Comparison of ENCODE assay signal across 2 cellular contexts in the genomic region with DNA sequence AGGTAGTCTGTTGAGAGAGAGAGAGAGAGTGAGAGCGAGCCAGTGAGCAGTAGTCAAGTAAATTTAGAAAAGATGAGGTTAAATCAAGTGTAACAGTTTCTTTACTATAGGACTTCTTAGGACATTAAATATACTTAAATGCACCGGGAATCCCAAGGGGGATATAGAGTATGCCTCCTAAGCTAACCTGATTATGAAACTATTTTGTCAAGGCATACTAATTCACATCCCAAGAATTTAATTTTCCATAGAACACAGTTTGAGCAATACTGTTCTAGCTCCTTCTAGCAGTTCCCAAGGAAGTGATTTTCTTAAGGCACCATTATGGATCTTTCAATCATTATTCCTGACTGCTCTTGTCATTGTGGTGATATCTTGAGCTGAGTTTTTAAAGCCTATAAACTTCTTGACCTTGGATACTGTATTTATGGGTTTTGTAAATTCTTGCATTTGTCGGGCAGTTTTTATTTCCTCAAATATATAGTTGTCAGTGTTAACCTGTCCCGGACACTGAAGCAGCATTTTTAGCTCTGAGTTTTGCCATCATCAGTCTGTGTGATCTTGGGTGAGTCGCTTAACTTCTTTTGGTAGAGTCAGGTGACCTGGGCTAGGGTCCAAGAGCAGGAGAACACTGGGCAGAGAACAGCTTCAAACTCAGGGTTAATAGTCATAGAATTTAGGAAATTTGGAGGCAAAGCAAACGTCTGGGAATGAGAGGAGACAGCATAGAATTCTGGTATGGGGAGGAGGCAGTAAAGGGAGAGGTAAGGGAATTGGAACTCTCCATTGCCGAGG.
TF ChIP-seq lines count a peak whose summit lies in the region.

No MANE protein-coding gene starts in this region.

TF ChIP-seq in SK-N-SH, 30 proteins besides CTCF, POLR2A, EP300 and RAD21 (continued from another document):
- TF ChIP-seq REST (IDR thresholded peaks at IDR 0.05; ENCODE audit: low read depth, low read length) (no peak), YY1 (IDR thresholded peaks at IDR 0.05; ENCODE audit: low read depth) (no peak), CHD2 (IDR thresholded peaks at IDR 0.05; ENCODE audit: low read length, partially characterized antibody) (no peak), FOSL2 (IDR thresholded peaks at IDR 0.05; ENCODE audit: borderline replicate concordance, low read depth) (no peak), TAF1 (IDR thresholded peaks at IDR 0.05; ENCODE audit: borderline replicate concordance, low read depth, low read length) (no peak), FOXM1 (IDR thresholded peaks at IDR 0.05; ENCODE audit: low read depth) (no peak), GABPA (IDR thresholded peaks at IDR 0.05; ENCODE audit: low read depth) (no peak), FOXJ3 (CRISPR knock-in tag; IDR thresholded peaks at IDR 0.05) (no peak), RXRA (IDR thresholded peaks at IDR 0.05; ENCODE audit: borderline replicate concordance, low read depth) (no peak), ZBTB33 (IDR thresholded peaks at IDR 0.05; ENCODE audit: borderline replicate concordance, low read depth) (no peak), TEAD4 (IDR thresholded peaks at IDR 0.05; ENCODE audit: borderline replicate concordance, insufficient read depth) (no peak), POLR2AphosphoS5 (IDR thresholded peaks at IDR 0.05; ENCODE audit: low read depth, low read length) (no peak), NFIC (IDR thresholded peaks at IDR 0.05; ENCODE audit: borderline replicate concordance) (peak; percentile 35; the same call in 1 of the 2 replicates), RCOR1 (IDR thresholded peaks at IDR 0.05; ENCODE audit: low read length) (no peak), JUND (IDR thresholded peaks at IDR 0.05) (peak; percentile 36; the same call in 1 of the 2 replicates), TCF12 (IDR thresholded peaks at IDR 0.05) (no peak), EZH2phosphoT487 (IDR thresholded peaks at IDR 0.05; ENCODE audit: borderline replicate concordance, low read depth) (no peak), MAX (IDR thresholded peaks at IDR 0.05; ENCODE audit: low read depth) (no peak), GATA2 (CRISPR knock-in tag; IDR thresholded peaks at IDR 0.05) (no peak), SIN3A (IDR thresholded peaks at IDR 0.05; ENCODE audit: borderline replicate concordance, low read depth, low read length) (no peak)
- TF ChIP-seq, protein P1, sequence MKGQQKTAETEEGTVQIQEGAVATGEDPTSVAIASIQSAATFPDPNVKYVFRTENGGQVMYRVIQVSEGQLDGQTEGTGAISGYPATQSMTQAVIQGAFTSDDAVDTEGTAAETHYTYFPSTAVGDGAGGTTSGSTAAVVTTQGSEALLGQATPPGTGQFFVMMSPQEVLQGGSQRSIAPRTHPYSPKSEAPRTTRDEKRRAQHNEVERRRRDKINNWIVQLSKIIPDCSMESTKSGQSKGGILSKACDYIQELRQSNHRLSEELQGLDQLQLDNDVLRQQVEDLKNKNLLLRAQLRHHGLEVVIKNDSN (IDR thresholded peaks at IDR 0.05; ENCODE audit: borderline replicate concordance, low read depth): peak; percentile 50; the same call in 1 of the 2 replicates
- TF ChIP-seq, protein P2, sequence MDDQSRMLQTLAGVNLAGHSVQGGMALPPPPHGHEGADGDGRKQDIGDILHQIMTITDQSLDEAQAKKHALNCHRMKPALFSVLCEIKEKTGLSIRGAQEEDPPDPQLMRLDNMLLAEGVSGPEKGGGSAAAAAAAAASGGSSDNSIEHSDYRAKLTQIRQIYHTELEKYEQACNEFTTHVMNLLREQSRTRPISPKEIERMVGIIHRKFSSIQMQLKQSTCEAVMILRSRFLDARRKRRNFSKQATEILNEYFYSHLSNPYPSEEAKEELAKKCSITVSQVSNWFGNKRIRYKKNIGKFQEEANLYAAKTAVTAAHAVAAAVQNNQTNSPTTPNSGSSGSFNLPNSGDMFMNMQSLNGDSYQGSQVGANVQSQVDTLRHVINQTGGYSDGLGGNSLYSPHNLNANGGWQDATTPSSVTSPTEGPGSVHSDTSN (IDR thresholded peaks at IDR 0.05): no peak

TF ChIP-seq in SK-N-SH treated with all-trans-retinoic acid at 6 μM for 48 hours, 23 proteins besides CTCF, POLR2A, EP300 and RAD21 (continued from another document):
- TF ChIP-seq, protein P3, sequence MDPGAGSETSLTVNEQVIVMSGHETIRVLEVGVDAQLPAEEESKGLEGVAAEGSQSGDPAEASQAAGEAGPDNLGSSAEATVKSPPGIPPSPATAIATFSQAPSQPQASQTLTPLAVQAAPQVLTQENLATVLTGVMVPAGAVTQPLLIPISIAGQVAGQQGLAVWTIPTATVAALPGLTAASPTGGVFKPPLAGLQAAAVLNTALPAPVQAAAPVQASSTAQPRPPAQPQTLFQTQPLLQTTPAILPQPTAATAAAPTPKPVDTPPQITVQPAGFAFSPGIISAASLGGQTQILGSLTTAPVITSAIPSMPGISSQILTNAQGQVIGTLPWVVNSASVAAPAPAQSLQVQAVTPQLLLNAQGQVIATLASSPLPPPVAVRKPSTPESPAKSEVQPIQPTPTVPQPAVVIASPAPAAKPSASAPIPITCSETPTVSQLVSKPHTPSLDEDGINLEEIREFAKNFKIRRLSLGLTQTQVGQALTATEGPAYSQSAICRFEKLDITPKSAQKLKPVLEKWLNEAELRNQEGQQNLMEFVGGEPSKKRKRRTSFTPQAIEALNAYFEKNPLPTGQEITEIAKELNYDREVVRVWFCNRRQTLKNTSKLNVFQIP (CRISPR knock-in tag; IDR thresholded peaks at IDR 0.05; ENCODE audit: borderline replicate concordance, low read depth): no peak
- TF ChIP-seq, protein P4, sequence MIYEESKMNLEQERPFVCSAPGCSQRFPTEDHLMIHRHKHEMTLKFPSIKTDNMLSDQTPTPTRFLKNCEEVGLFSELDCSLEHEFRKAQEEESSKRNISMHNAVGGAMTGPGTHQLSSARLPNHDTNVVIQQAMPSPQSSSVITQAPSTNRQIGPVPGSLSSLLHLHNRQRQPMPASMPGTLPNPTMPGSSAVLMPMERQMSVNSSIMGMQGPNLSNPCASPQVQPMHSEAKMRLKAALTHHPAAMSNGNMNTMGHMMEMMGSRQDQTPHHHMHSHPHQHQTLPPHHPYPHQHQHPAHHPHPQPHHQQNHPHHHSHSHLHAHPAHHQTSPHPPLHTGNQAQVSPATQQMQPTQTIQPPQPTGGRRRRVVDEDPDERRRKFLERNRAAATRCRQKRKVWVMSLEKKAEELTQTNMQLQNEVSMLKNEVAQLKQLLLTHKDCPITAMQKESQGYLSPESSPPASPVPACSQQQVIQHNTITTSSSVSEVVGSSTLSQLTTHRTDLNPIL (CRISPR knock-in tag; IDR thresholded peaks at IDR 0.05; ENCODE audit: low read depth): no peak
- no peak for TF ChIP-seq TOX (CRISPR knock-in tag; IDR thresholded peaks at IDR 0.05; ENCODE audit: borderline replicate concordance)
- TF ChIP-seq ZFP3 (CRISPR knock-in tag; IDR thresholded peaks at IDR 0.05): no peak
- TF ChIP-seq GLIS3 (CRISPR knock-in tag; IDR thresholded peaks at IDR 0.05): no peak
- no peak for TF ChIP-seq TSHZ2 (CRISPR knock-in tag; IDR thresholded peaks at IDR 0.05)
- TF ChIP-seq ZNF70 (CRISPR knock-in tag; IDR thresholded peaks at IDR 0.05): no peak
- no peak for TF ChIP-seq ZNF8 (CRISPR knock-in tag; IDR thresholded peaks at IDR 0.05)
- TF ChIP-seq SNAI2 (CRISPR knock-in tag; IDR thresholded peaks at IDR 0.05): no peak
- no peak for TF ChIP-seq TCF4 (CRISPR knock-in tag; IDR thresholded peaks at IDR 0.05; ENCODE audit: borderline replicate concordance)
- no peak for TF ChIP-seq ZNF565 (CRISPR knock-in tag; conservative IDR thresholded peaks at IDR 0.05; ENCODE audit: low read depth)
